Comparison of ENCODE assay signal across 16 cellular contexts in the genomic region with DNA sequence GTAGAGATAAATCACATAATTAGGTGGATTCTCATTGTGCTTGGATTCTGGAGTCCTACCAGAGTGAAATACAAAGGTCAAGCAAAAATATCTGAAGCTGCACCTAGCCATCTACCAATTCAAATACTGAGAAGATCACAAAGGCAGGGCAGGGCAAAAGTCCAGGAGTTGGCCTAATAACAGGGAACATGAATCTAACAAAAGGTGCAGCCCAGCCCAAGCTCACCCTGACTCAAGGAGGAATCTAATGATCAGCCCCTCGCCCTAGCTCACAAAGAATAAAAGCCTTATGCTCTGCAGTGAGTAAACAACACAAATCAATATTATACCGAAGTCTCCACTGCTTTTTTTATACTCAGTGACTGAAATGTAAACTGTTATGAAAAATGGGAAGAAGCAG. TPM values are rescaled to one million over a fixed set of nuclear protein-coding genes. Genes with fewer than 3 reads are reported as not detected.
DNase-seq lines count a peak whose midpoint lies in the region; ATAC-seq and TF ChIP-seq lines count a peak whose summit lies in the region.
"Had no signal": no experiment of that assay in that cellular context is flagged by ENCODE, and none has a peak within 500 bp of the region (broad histone marks: within the 10 kb centered on the region; RNA-seq: fewer than 3 reads in every experiment).

No MANE protein-coding gene starts in this region.

- H3K27me3 ChIP-seq in mammary epithelial cell (ENCODE audit: insufficient read depth, low read length): no peaks in the 10 kb centered on the region
- no peaks in the 10 kb centered on the region for H3K27me3 ChIP-seq in effector memory CD4-positive, alpha-beta T cell (replicated peaks; ENCODE audit: control insufficient read depth, insufficient read depth, low read length, poor library complexity, severe bottlenecking)

- H4K20me1 ChIP-seq in mammary epithelial cell (ENCODE audit: insufficient read depth, low read length): no peaks in the 10 kb centered on the region

- dilution Hi-C loops in mammary epithelial cell (cut with HindIII; ENCODE audit: low sequenced_read_pairs): no loop called here

- ATAC-seq in left lobe of liver (peak; percentile 99), GM18520 (IDR thresholded peaks at IDR 0.05; ENCODE audit: unreplicated experiment) (no peak), GM21367 (IDR thresholded peaks at IDR 0.05; ENCODE audit: unreplicated experiment) (no peak)

- H3K4me2 ChIP-seq in mammary epithelial cell (ENCODE audit: insufficient read depth, low read depth, low read length): no peak overlapping the region
- H3K4me2 ChIP-seq: PC-9 had no signal

- H2AFZ ChIP-seq in mammary epithelial cell (ENCODE audit: low read depth, low read length): no peak overlapping the region
- H2AFZ ChIP-seq: PC-9 had no signal

- no peaks in the 10 kb centered on the region for H3K36me3 ChIP-seq in mammary epithelial cell (ENCODE audit: insufficient read depth, low read length)
- H3K36me3 ChIP-seq in effector memory CD4-positive, alpha-beta T cell (ENCODE audit: control insufficient read depth, insufficient read depth, low read length): no peaks in the 10 kb centered on the region

- CTCF ChIA-PET in MCF 10A (lab: Yijun Ruan, JAX): interaction anchor here (1.3 to 3.0 kb wide), 3 partner anchors 21 to 253 kb away, joined by 3 to 12 read pairs (median 4); no protein-coding TSS in a partner anchor
- CTCF ChIA-PET in mammary epithelial cell (lab: Charles Lee; ENCODE audit: low non-redundant PET): no interaction called here

- H3K4me1 Mint-ChIP-seq in MCF 10A (ENCODE audit: insufficient read depth, unreplicated experiment) (peaks cover 17% of the 10 kb centered on the region), progenitor cell of endocrine pancreas (ENCODE audit: low read depth) (peaks cover 20% of the 10 kb centered on the region)
- H3K4me1 Mint-ChIP-seq: IgD-negative memory B cell had no signal

- no peak overlapping the region for H3K27ac ChIP-seq in mammary epithelial cell (ENCODE audit: insufficient read depth, low read depth, low read length)
- no peak overlapping the region for H3K27ac ChIP-seq in effector memory CD4-positive, alpha-beta T cell (ENCODE audit: insufficient read depth, low read length, poor library complexity, severe bottlenecking)
- H3K27ac ChIP-seq: PC-9 had no signal

- H3K27me3 Mint-ChIP-seq in MCF 10A (ENCODE audit: insufficient read depth, unreplicated experiment) (no peaks in the 10 kb centered on the region), progenitor cell of endocrine pancreas (no peaks in the 10 kb centered on the region)

- no peaks in the 10 kb centered on the region for H3K79me2 ChIP-seq in mammary epithelial cell (ENCODE audit: insufficient read depth, low read length)

- intact Hi-C loops in MCF 10A (cut with micrococcal nuclease): no loop called here
- intact Hi-C loops in mammary epithelial cell (cut with micrococcal nuclease): no loop called here

- no peak overlapping the region for H3K9ac ChIP-seq in mammary epithelial cell (ENCODE audit: insufficient read depth, low read length)

- H3K4me3 Mint-ChIP-seq in MCF 10A (ENCODE audit: unreplicated experiment): no peak overlapping the region
- H3K4me3 Mint-ChIP-seq in progenitor cell of endocrine pancreas (ENCODE audit: low read depth): no peak overlapping the region
- H3K4me3 Mint-ChIP-seq: IgD-negative memory B cell had no signal

- no peak overlapping the region for H3K4me3 ChIP-seq in mammary epithelial cell (replicated peaks in 1 of 3; ENCODE audit: insufficient read depth in 1 of 3, low read depth in 2 of 3, low read length in 3 of 3)
- no peak overlapping the region for H3K4me3 ChIP-seq in effector memory CD4-positive, alpha-beta T cell (ENCODE audit: insufficient read depth, low read depth, low read length, poor library complexity, severe bottlenecking)
- H3K4me3 ChIP-seq: PC-9 had no signal

- H3K27ac Mint-ChIP-seq in MCF 10A (ENCODE audit: low read depth, unreplicated experiment): peak overlapping the region; percentile 7
- peak overlapping the region; percentile 79 for H3K27ac Mint-ChIP-seq in progenitor cell of endocrine pancreas
- H3K27ac Mint-ChIP-seq: IgD-negative memory B cell had no signal

- TF ChIP-seq CTCF in MCF 10A (IDR thresholded peaks at IDR 0.05; ENCODE audit: unreplicated experiment) (no peak), mammary epithelial cell (conservative IDR thresholded peaks at IDR 0.05 in 1 of 2, IDR thresholded peaks at IDR 0.05 in 1 of 2; ENCODE audit: extremely low read depth in 1 of 2, insufficient read depth in 1 of 2, low read depth in 1 of 2, low read length in 2 of 2) (no peak), progenitor cell of endocrine pancreas (IDR thresholded peaks at IDR 0.05; ENCODE audit: unreplicated experiment) (no peak)

- POLR2A ChIA-PET in MCF 10A (lab: Yijun Ruan, JAX): interaction anchor here (0.6 to 1.3 kb wide), 5 partner anchors 12 to 49 kb away, joined by 3 to 4 read pairs (median 3); partner anchors contain the start of gene ANTXR1

- H3K4me1 ChIP-seq in mammary epithelial cell (ENCODE audit: insufficient read depth, low read length): peaks cover 6% of the 10 kb centered on the region
- H3K4me1 ChIP-seq in effector memory CD4-positive, alpha-beta T cell (ENCODE audit: control insufficient read depth, insufficient read depth, low read length, poor library complexity, severe bottlenecking): no peaks in the 10 kb centered on the region

- H3K36me3 Mint-ChIP-seq in MCF 10A (ENCODE audit: insufficient read depth, unreplicated experiment): peaks cover 6% of the 10 kb centered on the region
- H3K36me3 Mint-ChIP-seq in progenitor cell of endocrine pancreas (ENCODE audit: insufficient read depth): peaks cover 25% of the 10 kb centered on the region
- H3K36me3 Mint-ChIP-seq: IgD-negative memory B cell had no signal

- H3K9me3 Mint-ChIP-seq in MCF 10A (ENCODE audit: unreplicated experiment): peaks cover 4% of the 10 kb centered on the region
- peaks cover 16% of the 10 kb centered on the region for H3K9me3 Mint-ChIP-seq in progenitor cell of endocrine pancreas (ENCODE audit: low read depth)

- DNase-seq in MCF 10A (ENCODE audit: unreplicated experiment) (no peak), mammary epithelial cell (no peak), left lobe of liver (ENCODE audit: low spot score) (peak; percentile 77), progenitor cell of endocrine pancreas (ENCODE audit: low spot score, unreplicated experiment) (no peak)
- no peak for DNase-seq in stimulated activated CD4-positive, alpha-beta T cell treated with anti-CD3 and anti-CD28 coated beads, Interleukin-4, amount 100 ng/mL, for 4 hours
- DNase-seq in effector memory CD4-positive, alpha-beta T cell: no peak
- DNase-seq: 8988T, C1 segment of cervical spinal cord, DMS153, NCI-H1436 treated with DMSO at 0.1 percent for 48 hours, NCI-H2081 treated with DMSO at 0.1 percent for 48 hours, NCI-H69, PC-9 had no signal

- in situ Hi-C loops in mammary epithelial cell (cut with MboI; ENCODE audit: low sequenced_read_pairs in 2 of 2): no loop called here

- WGBS in mammary epithelial cell (ENCODE audit: low coverage, missing lambda C conversion rate): 53% methylated on average over 2 of the region's 2 CpGs

- BruUV-seq in MCF 10A (replicated peaks; lab: Mats Ljungman, UMichigan) (no TSS peak), mammary epithelial cell (replicated peaks; lab: Mats Ljungman, UMichigan) (no TSS peak)

- H3K9me3 ChIP-seq in mammary epithelial cell (replicated peaks; ENCODE audit: insufficient read depth, low read length): no peaks in the 10 kb centered on the region
- no peaks in the 10 kb centered on the region for H3K9me3 ChIP-seq in effector memory CD4-positive, alpha-beta T cell (ENCODE audit: control insufficient read depth, low read length)

RNA-seq across cellular contexts. Expression of gene ANTXR1, which starts 49.3 kb away (rescaled TPM):
- total RNA-seq in MCF 10A (2022) (33.1 and 33.8 TPM in 2 replicates), mammary epithelial cell (10 to 100 TPM; 23.3 to 41.3 TPM), left lobe of liver (2.2 TPM), progenitor cell of endocrine pancreas (73.4 and 77.4 TPM in 2 replicates)
- polyA plus RNA-seq in mammary epithelial cell: 26.5 TPM
- 10.3 TPM for polyA minus RNA-seq in mammary epithelial cell
- polyA plus RNA-seq: IgD-negative memory B cell had no signal
